Comparison of ENCODE assay signal across 1 cellular context in genomic region chr6:111469543-111469942, GRCh38.
TF ChIP-seq lines count a peak whose summit lies in the region.

No MANE protein-coding gene starts in this region.

TF ChIP-seq in GM23338, 12 proteins besides CTCF, POLR2A, EP300 and RAD21:
- TF ChIP-seq ZNF462 (CRISPR knock-in tag; IDR thresholded peaks at IDR 0.05) (no peak), ZNF114 (CRISPR knock-in tag; IDR thresholded peaks at IDR 0.05) (no peak), REST (IDR thresholded peaks at IDR 0.05; ENCODE audit: unreplicated experiment) (no peak), CREB1 (CRISPR knock-in tag; IDR thresholded peaks at IDR 0.05; ENCODE audit: low read depth) (no peak)
